8 cellular contexts compared by ENCODE assay signal in the genomic region with DNA sequence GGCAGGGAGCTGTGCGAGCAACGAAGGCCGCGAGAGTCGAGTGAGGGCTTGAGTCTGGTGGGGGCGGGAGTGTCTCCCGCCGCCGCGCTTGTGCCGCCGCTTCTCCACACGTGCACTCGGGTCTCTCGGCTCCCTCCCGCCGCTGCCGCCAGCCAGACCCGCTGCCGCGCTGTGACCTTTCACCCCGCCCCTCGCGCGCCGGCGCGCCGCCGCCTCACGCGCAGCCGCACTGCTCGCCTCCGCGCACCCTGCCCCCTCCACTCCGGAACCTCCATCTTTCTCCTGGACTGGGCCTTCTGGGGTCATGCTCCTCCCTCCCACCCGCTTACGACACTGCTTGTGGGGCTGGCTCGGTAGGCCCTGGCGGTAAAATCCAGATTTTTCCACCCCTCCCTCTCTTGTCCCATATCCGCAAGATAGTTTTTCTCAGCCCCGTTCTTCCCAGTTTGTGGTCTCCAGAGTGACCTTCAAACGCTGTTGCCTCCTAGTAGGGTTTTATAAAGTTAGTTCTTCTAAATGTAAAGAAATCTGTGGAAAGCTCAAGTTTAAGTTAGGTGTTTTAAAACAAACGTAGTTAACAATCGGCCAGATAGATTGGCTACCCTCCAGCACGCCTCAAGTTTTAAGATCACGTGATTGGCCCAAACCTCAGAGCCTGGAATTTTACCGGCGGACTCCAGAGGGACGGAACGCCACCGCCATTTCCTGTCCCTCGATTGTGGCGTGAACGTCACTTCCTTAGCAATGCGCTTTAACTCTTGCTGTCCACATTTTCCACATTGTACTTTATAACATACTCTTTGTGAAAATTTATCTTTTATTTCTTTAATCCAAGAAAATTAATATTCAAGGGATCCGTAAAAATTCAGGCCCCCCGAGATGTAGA. TPM values are rescaled to one million over a fixed set of nuclear protein-coding genes. Genes with fewer than 3 reads are reported as not detected.
DNase-seq lines count a peak whose midpoint lies in the region; ATAC-seq, FAIRE-seq and TF ChIP-seq lines count a peak whose summit lies in the region.

A gene (minus strand): TSS at position 181 of the 886 bp plus-strand sequence. CDS start 300 bp downstream, outside the sequence.

- DNase-seq in GM10266 (ENCODE audit: extremely low spot score) (peak; percentile 91), NCI-H1436 (lab: John Stamatoyannopoulos, UW) (peak; percentile 97), T follicular helper cell (ENCODE audit: low read depth) (peak; percentile 92), adipocyte (ENCODE audit: low read depth) (peak; percentile 99), Right ventricle myocardium superior (peak; percentile 96), pancreas (peak; percentile 91 to 95 (median 93)), tibial artery (peak; percentile 95 to 98)

- WGBS in pancreas, 2 donors = 0 to 1% methylated on average over 52 to 59 of the region's 59 CpGs

- H3K9ac ChIP-seq in adipocyte (ENCODE audit: low read length) = peak within 1 kb of the TSS; percentile 94

- H3K4me1 ChIP-seq in adipocyte (ENCODE audit: control insufficient read depth, insufficient read depth, low read length) = peaks cover 53% of the 10 kb centered on the region
- peaks cover 7 to 40% (median 35%) of the 10 kb centered on the region in 3 donors for H3K4me1 ChIP-seq in pancreas
- H3K4me1 ChIP-seq in tibial artery = peaks cover 0 to 45% (median 30%) of the 10 kb centered on the region in 4 donors

- H3K9me3 ChIP-seq in adipocyte (ENCODE audit: control insufficient read depth, low read length) (no peaks in the 10 kb centered on the region), pancreas (no peaks in the 10 kb centered on the region), tibial artery (no peaks in the 10 kb centered on the region)

- H3K27me3 ChIP-seq in adipocyte (replicated peaks; ENCODE audit: control insufficient read depth, insufficient read depth, low read length) (no peaks in the 10 kb centered on the region), pancreas (no peaks in the 10 kb centered on the region), tibial artery (no peaks in the 10 kb centered on the region)

- ATAC-seq in HG02759 (IDR thresholded peaks at IDR 0.05; ENCODE audit: unreplicated experiment) = peak; percentile 52
- peak; percentile 95 for ATAC-seq in Right ventricle myocardium superior (ENCODE audit: poor library complexity)
- peak; percentile 81 to 92 (median 91) for ATAC-seq in pancreas

- H3K36me3 ChIP-seq in adipocyte (ENCODE audit: control insufficient read depth, insufficient read depth, low read length, severe bottlenecking) (peaks cover 4% of the 10 kb centered on the region), pancreas (no peaks in the 10 kb centered on the region), tibial artery (no peaks in the 10 kb centered on the region)

- H3K27ac ChIP-seq in pancreas (peak within 1 kb of the TSS; percentile 93 to 98 (median 94)), tibial artery (peak within 1 kb of the TSS; percentile 98 to 100)

- H3K4me3 ChIP-seq in adipocyte (ENCODE audit: low read length) = peak within 1 kb of the TSS; percentile 92
- H3K4me3 ChIP-seq in pancreas = peak within 1 kb of the TSS; percentile 55 to 81 (median 68)
- peak within 1 kb of the TSS; percentile 88 to 100 for H3K4me3 ChIP-seq in tibial artery

- FAIRE-seq in pancreas (lab: Jason Lieb, UNC) = peak; percentile 90

- no peak for TF ChIP-seq CTCF in GM10266 (IDR thresholded peaks at IDR 0.05; ENCODE audit: control insufficient read depth, insufficient read depth, low read depth, missing control alignments)
- TF ChIP-seq CTCF in pancreas (IDR thresholded peaks at IDR 0.05) = no peak
- TF ChIP-seq CTCF in tibial artery (IDR thresholded peaks at IDR 0.05) = no peak

- intact Hi-C loops in Right ventricle myocardium superior (cut with DNase I) = loop anchor here (10.0 kb wide), 2 partner anchors 122 to 232 kb away; a partner anchor contains a TSS
- intact Hi-C loops in pancreas (cut with DNase I) = no loop called here
- intact Hi-C loops in tibial artery (cut with DNase I; ENCODE audit: low total_unique reads) = loop anchor here (2.0 to 5.0 kb wide), 2 partner anchors 50 to 311 kb away; a partner anchor contains a TSS

RNA-seq across cellular contexts. Expression of the gene that starts here (rescaled TPM):
- total RNA-seq in Right ventricle myocardium superior (77.5 TPM), pancreas (10 to 100 TPM; 26.4 to 46.2 (median 40.5) TPM)
- 10 to 100 TPM in 1 of 2 donors, 1 to 10 TPM in 1; 8.4 to 19.8 TPM for polyA plus RNA-seq in pancreas

Comparison
In these comparisons a context has a peak if more than half of its experiments do, and no peak if none do; other contexts are left out.
1. Peak in every context shown above with its lines: DNase-seq, ATAC-seq, H3K4me3 ChIP-seq and H3K27ac ChIP-seq.
2. intact Hi-C loops: an anchor here in Right ventricle myocardium superior (10.0 kb wide) and tibial artery (2.0 to 5.0 kb wide); none called in pancreas.